32 cellular contexts compared by ENCODE assay signal in genomic region chr5:164824671-164825070, GRCh38.
"Had no signal": no experiment of that assay in that cellular context is flagged by ENCODE, and none has a peak within 500 bp of the region (broad histone marks: within the 10 kb centered on the region; RNA-seq: fewer than 3 reads in every experiment).

No MANE protein-coding gene starts in this region.

- H3K36me3 Mint-ChIP-seq: activated naive CD4-positive, alpha-beta T cell treated with anti-CD3 and anti-CD28 coated beads, Interleukin-2, amount 50 U/mL, for 72 hours; brain had no signal

- ATAC-seq: activated CD4-positive, alpha-beta T cell treated with anti-CD3 and anti-CD28 coated beads for 36 hours; activated CD4-positive, CD25-positive, alpha-beta regulatory T cell treated with anti-CD3 and anti-CD28 coated beads, Interleukin-2, amount 50 U/mL, for 24 hours; activated CD8-positive, alpha-beta T cell treated with anti-CD3 and anti-CD28 coated beads, Interleukin-2, amount 10 ng/mL, durations not matched to agents 7 days and 5 days; activated naive CD4-positive, alpha-beta T cell treated with anti-CD3 and anti-CD28 coated beads, Interleukin-2, amount 50 U/mL, for 72 hours; activated T-cell treated with anti-CD3 and anti-CD28 coated beads, Interleukin-2, amount 50 U/mL, for 4 hours; K562; PC-3; Right ventricle myocardium inferior had no signal

- H3K4me3 Mint-ChIP-seq: activated CD4-positive, alpha-beta T cell treated with anti-CD3 and anti-CD28 coated beads for 36 hours; activated CD4-positive, alpha-beta T cell treated with anti-CD3 and anti-CD28 coated beads, Interleukin-2, amount 10 ng/mL, durations not matched to agents 7 days and 5 days; activated CD8-positive, alpha-beta T cell treated with anti-CD3 and anti-CD28 coated beads, Interleukin-2, amount 10 ng/mL, durations not matched to agents 7 days and 5 days; activated naive CD4-positive, alpha-beta T cell treated with anti-CD3 and anti-CD28 coated beads for 36 hours; activated T-cell treated with anti-CD3 and anti-CD28 coated beads, Interleukin-2, amount 50 U/mL, for 4 hours; activated T-helper 1 cell treated with anti-CD3 and anti-CD28 coated beads, Interleukin-12 subunit alpha, Interleukin-12 subunit beta, Interleukin-2, Interleukin-4 antibody, amounts not matched to agents 30 ng/mL and 10 ng/mL and 1 ng/mL, durations not matched to agents 14 hours and 24 hours and 36 hours; brain; T-helper 2 cell treated with Interferon-gamma antibody and Interleukin-4, amounts not matched to agents 5 μg/mL and 100 μg/mL, for 36 hours had no signal

- FAIRE-seq: bronchial epithelial cell, K562, RCC 7860, TTC549 had no signal

- H3K27me3 Mint-ChIP-seq: activated CD4-positive, alpha-beta T cell treated with anti-CD3 and anti-CD28 coated beads for 36 hours; activated CD4-positive, alpha-beta T cell treated with anti-CD3 and anti-CD28 coated beads, Interleukin-2, amount 10 ng/mL, durations not matched to agents 7 days and 5 days; brain had no signal

- DNase-seq: activated CD4-positive, alpha-beta T cell treated with anti-CD3 and anti-CD28 coated beads for 36 hours; activated CD4-positive, alpha-beta T cell treated with anti-CD3 and anti-CD28 coated beads, Interleukin-2, amount 10 ng/mL, durations not matched to agents 7 days and 5 days; activated CD4-positive, alpha-beta T cell treated with anti-CD3 and anti-CD28 coated beads, Interleukin-2, amount 50 U/mL, for 48 hours; activated CD8-positive, alpha-beta T cell treated with anti-CD3 and anti-CD28 coated beads, Interleukin-2, amount 10 ng/mL, durations not matched to agents 7 days and 5 days; activated gamma-delta T cell treated with Interleukin-2 at 50 U/mL for 16 hours; activated naive CD4-positive, alpha-beta T cell treated with anti-CD3 and anti-CD28 coated beads for 36 hours; activated T-cell treated with anti-CD3 and anti-CD28 coated beads for 4 hours; activated T-cell treated with anti-CD3 and anti-CD28 coated beads, Interleukin-2, amount 50 U/mL, for 4 hours; anterior cingulate cortex; caudate nucleus; cerebellar nuclear complex; Karpas-422; NCI-H1105; NCI-H1417 treated with DMSO at 0.1 percent for 48 hours; NCI-H1930; NCI-H2081 treated with DMSO at 0.1 percent for 48 hours; NCI-H510A; NCI-H526 treated with DMSO at 0.1 percent for 48 hours; NCI-H774; PC-3; SIG-M5 had no signal

- H3K4me3 ChIP-seq: K562 had no signal

- H3K9me3 Mint-ChIP-seq: activated CD4-positive, alpha-beta T cell treated with anti-CD3 and anti-CD28 coated beads, Interleukin-2, amount 10 ng/mL, durations not matched to agents 7 days and 5 days; activated T-helper 1 cell treated with anti-CD3 and anti-CD28 coated beads, Interleukin-12 subunit alpha, Interleukin-12 subunit beta, Interleukin-2, Interleukin-4 antibody, amounts not matched to agents 30 ng/mL and 10 ng/mL and 1 ng/mL, durations not matched to agents 14 hours and 24 hours and 36 hours; brain had no signal

- H3K27ac ChIP-seq: RWPE1 had no signal

- H3K27ac Mint-ChIP-seq: activated CD4-positive, alpha-beta T cell treated with anti-CD3 and anti-CD28 coated beads for 36 hours; activated CD4-positive, alpha-beta T cell treated with anti-CD3 and anti-CD28 coated beads, Interleukin-2, amount 10 ng/mL, durations not matched to agents 7 days and 5 days; activated CD8-positive, alpha-beta T cell treated with anti-CD3 and anti-CD28 coated beads, Interleukin-2, amount 10 ng/mL, durations not matched to agents 7 days and 5 days; activated naive CD4-positive, alpha-beta T cell treated with anti-CD3 and anti-CD28 coated beads for 36 hours; activated naive CD4-positive, alpha-beta T cell treated with anti-CD3 and anti-CD28 coated beads, Interleukin-2, amount 50 U/mL, for 72 hours; activated T-helper 1 cell treated with anti-CD3 and anti-CD28 coated beads, Interleukin-12 subunit alpha, Interleukin-12 subunit beta, Interleukin-2, Interleukin-4 antibody, amounts not matched to agents 30 ng/mL and 10 ng/mL and 1 ng/mL, durations not matched to agents 14 hours and 24 hours and 36 hours; brain; T-helper 2 cell treated with Interferon-gamma antibody and Interleukin-4, amounts not matched to agents 5 μg/mL and 100 μg/mL, for 36 hours had no signal

- H3K4me1 Mint-ChIP-seq: activated CD4-positive, alpha-beta T cell treated with anti-CD3 and anti-CD28 coated beads for 36 hours; activated CD4-positive, alpha-beta T cell treated with anti-CD3 and anti-CD28 coated beads, Interleukin-2, amount 10 ng/mL, durations not matched to agents 7 days and 5 days; brain had no signal
